ENCODE assay signal across 18 cellular contexts in genomic region chr3:17891139-17891850, GRCh38.
DNase-seq lines count a peak whose midpoint lies in the region; ATAC-seq, FAIRE-seq and TF ChIP-seq lines count a peak whose summit lies in the region.
"Had no signal": no experiment of that assay in that cellular context is flagged by ENCODE, and none has a peak within 500 bp of the region (broad histone marks: within the 10 kb centered on the region; RNA-seq: fewer than 3 reads in every experiment).

No MANE protein-coding gene starts in this region.

- no peaks in the 10 kb centered on the region for H3K79me2 ChIP-seq in K562 (ENCODE audit: control insufficient read depth, insufficient read depth, low read length)

- H3K4me2 ChIP-seq in A549, result no peak overlapping the region
- H3K4me2 ChIP-seq in K562 (ENCODE audit: insufficient read depth, low read length), result no peak overlapping the region

- TF ChIP-seq CTCF in A549 (IDR thresholded peaks at IDR 0.05) (no peak), K562 (IDR thresholded peaks at IDR 0.05 in 2 of 3, conservative IDR thresholded peaks at IDR 0.05 in 1 of 3; ENCODE audit: insufficient read depth in 2 of 3, low read depth in 1 of 3, low read length in 3 of 3) (no peak)

- no TSS peak for BruUV-seq in K562 (replicated peaks; lab: Mats Ljungman, UMichigan)

- no peak overlapping the region for H3K4me3 ChIP-seq in A549
- no peak overlapping the region for H3K4me3 ChIP-seq in K562
- H3K4me3 ChIP-seq: ovary had no signal

- DNase-seq in A549 (ENCODE audit: low read depth in 1 of 2, low spot score in 1 of 2) (no peak), HCEC 1CT (peak; percentile 51), K562 (ENCODE audit: extremely low read depth in 1 of 4, low spot score in 3 of 4) (peak in 2 of 4 experiments; percentile 23 to 39), islet precursor cell (peak; percentile 50), Kasumi-1 (lab: John Stamatoyannopoulos, UW) (no peak), HTR-8/SVneo (ENCODE audit: insufficient read length, low spot score) (no peak)
- DNase-seq in activated CD4-positive, alpha-beta memory T cell treated with anti-CD3 and anti-CD28 coated beads for 36 hours, result no peak
- DNase-seq: activated CD8-positive, alpha-beta T cell treated with anti-CD3 and anti-CD28 coated beads, Interleukin-2, amount 10 ng/mL, durations not matched to agents 7 days and 5 days; activated naive CD8-positive, alpha-beta T cell treated with anti-CD3 and anti-CD28 coated beads, Interleukin-2, amount 50 U/mL, for 24 hours; NCI-H2029 treated with DMSO at 0.1 percent for 48 hours; NCI-H526 treated with DMSO at 0.1 percent for 48 hours; ovary; RPMI8226; stimulated activated naive CD4-positive, alpha-beta T cell treated with Interleukin-2 at 50 U/mL for 16 hours; WERI-Rb-1 had no signal

- CTCF ChIA-PET in A549 (lab: Yijun Ruan, JAX) (interaction anchor here (1.3 kb wide), 1 partner anchor 10 kb away, joined by 3 read pairs; no protein-coding TSS in a partner anchor), K562 (lab: Yijun Ruan, JAX; ENCODE audit: low intra/inter-chr PET ratio) (no interaction called here)
- CTCF ChIA-PET in activated CD4-positive, alpha-beta memory T cell treated with anti-CD3 and anti-CD28 coated beads for 36 hours (lab: Charles Lee), result interaction anchor here (1.1 kb wide), 1 partner anchor 27 kb away, joined by 3 read pairs; no protein-coding TSS in a partner anchor

- H3K9me1 ChIP-seq in K562 (ENCODE audit: control insufficient read depth, insufficient read depth, low read length), result no peaks in the 10 kb centered on the region

- no peaks in the 10 kb centered on the region for H3K4me1 Mint-ChIP-seq in activated CD4-positive, alpha-beta memory T cell treated with anti-CD3 and anti-CD28 coated beads for 36 hours (ENCODE audit: low read depth)
- H3K4me1 Mint-ChIP-seq: activated naive CD8-positive, alpha-beta T cell treated with anti-CD3 and anti-CD28 coated beads, Interleukin-2, amount 50 U/mL, for 24 hours had no signal

- TF ChIP-seq EP300 in A549 (IDR thresholded peaks at IDR 0.05) (no peak), K562 (IDR thresholded peaks at IDR 0.05; ENCODE audit: low read length) (no peak)

- TF ChIP-seq POLR2A in A549 (IDR thresholded peaks at IDR 0.05; ENCODE audit: low read length), result no peak
- TF ChIP-seq POLR2A in K562 (conservative IDR thresholded peaks at IDR 0.05), result no peak
- TF ChIP-seq POLR2A in GM18505 (IDR thresholded peaks at IDR 0.05; ENCODE audit: borderline replicate concordance, extremely low read depth, insufficient read depth, insufficient read length), result no peak

- TF ChIP-seq RAD21 in A549 (conservative IDR thresholded peaks at IDR 0.05 in 1 of 2, IDR thresholded peaks at IDR 0.05 in 1 of 2) (no peak), K562 (CRISPR knock-in tag; conservative IDR thresholded peaks at IDR 0.05 in 1 of 2, IDR thresholded peaks at IDR 0.05 in 1 of 2) (no peak)

- peaks cover 0 to 4% of the 10 kb centered on the region in 2 experiments; a peak in 1 of 5 replicates for H3K27me3 ChIP-seq in K562 (ENCODE audit: control insufficient read depth in 2 of 2, insufficient read depth in 2 of 2, low read length in 2 of 2)
- H3K27me3 ChIP-seq: ovary had no signal

- no peaks in the 10 kb centered on the region for H3K36me3 Mint-ChIP-seq in activated CD4-positive, alpha-beta memory T cell treated with anti-CD3 and anti-CD28 coated beads for 36 hours

- intact Hi-C loops in K562 (cut with micrococcal nuclease), result loop anchor here (10.0 kb wide), 2 partner anchors 404 to 864 kb away; no protein-coding TSS in a partner anchor
- intact Hi-C loops in activated CD4-positive, alpha-beta memory T cell treated with anti-CD3 and anti-CD28 coated beads for 36 hours (cut with micrococcal nuclease), result no loop called here

- no peak overlapping the region for H3K4me3 Mint-ChIP-seq in activated CD4-positive, alpha-beta memory T cell treated with anti-CD3 and anti-CD28 coated beads for 36 hours
- H3K4me3 Mint-ChIP-seq: activated CD8-positive, alpha-beta T cell treated with anti-CD3 and anti-CD28 coated beads, Interleukin-2, amount 10 ng/mL, durations not matched to agents 7 days and 5 days; activated naive CD8-positive, alpha-beta T cell treated with anti-CD3 and anti-CD28 coated beads, Interleukin-2, amount 50 U/mL, for 24 hours; type B pancreatic cell had no signal

- WGBS in A549 (ENCODE audit: missing lambda C conversion rate), result 79% methylated on average over 4 of the region's 4 CpGs
- WGBS in K562 (ENCODE audit: insufficient coverage, low coverage, missing lambda C conversion rate), result 3% methylated on average over 4 of the region's 4 CpGs

- H3K27ac Mint-ChIP-seq in activated CD4-positive, alpha-beta memory T cell treated with anti-CD3 and anti-CD28 coated beads for 36 hours, result no peak overlapping the region
- H3K27ac Mint-ChIP-seq: activated CD8-positive, alpha-beta T cell treated with anti-CD3 and anti-CD28 coated beads, Interleukin-2, amount 10 ng/mL, durations not matched to agents 7 days and 5 days; activated naive CD8-positive, alpha-beta T cell treated with anti-CD3 and anti-CD28 coated beads, Interleukin-2, amount 50 U/mL, for 24 hours; type B pancreatic cell had no signal

- no peaks in the 10 kb centered on the region for H4K20me1 ChIP-seq in K562 (replicated peaks; ENCODE audit: control insufficient read depth, insufficient read depth, low read length)

- peaks cover 7% of the 10 kb centered on the region for H3K9me3 Mint-ChIP-seq in activated CD4-positive, alpha-beta memory T cell treated with anti-CD3 and anti-CD28 coated beads for 36 hours
- H3K9me3 Mint-ChIP-seq: activated naive CD8-positive, alpha-beta T cell treated with anti-CD3 and anti-CD28 coated beads, Interleukin-2, amount 50 U/mL, for 24 hours; type B pancreatic cell had no signal

- no peaks in the 10 kb centered on the region for H3K36me3 ChIP-seq in K562 (ENCODE audit: control insufficient read depth, insufficient read depth, low read length)
- H3K36me3 ChIP-seq: ovary, WERI-Rb-1 had no signal

- POLR2A ChIA-PET in A549 (lab: Yijun Ruan, JAX), result no interaction called here
- POLR2A ChIA-PET in K562 (lab: Yijun Ruan, JAX), result interaction anchor here (0.6 to 1.4 kb wide), 3 partner anchors 9 to 17 kb away, joined by 3 to 4 read pairs (median 3); no protein-coding TSS in a partner anchor
- POLR2A ChIA-PET in activated CD4-positive, alpha-beta memory T cell treated with anti-CD3 and anti-CD28 coated beads for 36 hours (lab: Charles Lee), result no interaction called here

- peaks cover 3% of the 10 kb centered on the region for H3K27me3 Mint-ChIP-seq in activated CD4-positive, alpha-beta memory T cell treated with anti-CD3 and anti-CD28 coated beads for 36 hours
- H3K27me3 Mint-ChIP-seq: type B pancreatic cell had no signal

- H3K27ac ChIP-seq in A549, result no peak overlapping the region
- no peak overlapping the region for H3K27ac ChIP-seq in K562 (ENCODE audit: extremely low read depth, low read depth, low read length)
- H3K27ac ChIP-seq: ovary, WERI-Rb-1 had no signal

- ATAC-seq in A549 (no peak), K562 (peak; percentile 79), GM18505 (IDR thresholded peaks at IDR 0.05; ENCODE audit: unreplicated experiment) (no peak)
- ATAC-seq: activated CD8-positive, alpha-beta T cell treated with anti-CD3 and anti-CD28 coated beads, Interleukin-2, amount 10 ng/mL, durations not matched to agents 7 days and 5 days; activated naive CD8-positive, alpha-beta T cell treated with anti-CD3 and anti-CD28 coated beads, Interleukin-2, amount 50 U/mL, for 24 hours had no signal

- in situ Hi-C loops in K562 (cut with MboI), result no loop called here

- H3K4me1 ChIP-seq in A549, result no peaks in the 10 kb centered on the region
- H3K4me1 ChIP-seq in K562 (replicated peaks in 1 of 2; ENCODE audit: control insufficient read depth in 2 of 2, insufficient read depth in 2 of 2, low read length in 2 of 2), result peaks cover 0 to 7% of the 10 kb centered on the region in 2 experiments; a peak in 2 of 5 replicates

- no peak overlapping the region for H2AFZ ChIP-seq in K562 (ENCODE audit: low read depth, low read length)

- H3K9me3 ChIP-seq in A549 (no peaks in the 10 kb centered on the region), K562 (replicated peaks; ENCODE audit: control insufficient read depth, insufficient read depth, low read depth, low read length) (no peaks in the 10 kb centered on the region)
- H3K9me3 ChIP-seq: ovary had no signal

- FAIRE-seq in A549 (lab: Jason Lieb, UNC), result no peak
- peak; percentile 63 for FAIRE-seq in K562 (lab: Jason Lieb, UNC)
- no peak for FAIRE-seq in HTR-8/SVneo (lab: Jason Lieb, UNC)
- FAIRE-seq: D721Med had no signal

- H3K9ac ChIP-seq in K562 (ENCODE audit: insufficient read depth in 1 of 2, low read depth in 2 of 2, low read length in 2 of 2), result no peak overlapping the region

TF ChIP-seq in A549, 52 proteins besides CTCF, POLR2A, EP300 and RAD21 (continues in another document):
- peak; percentile 47 for TF ChIP-seq MAFK (IDR thresholded peaks at IDR 0.05; ENCODE audit: partially characterized antibody)
- TF ChIP-seq EHMT2 (IDR thresholded peaks at IDR 0.05; ENCODE audit: low read depth), result no peak
- no peak for TF ChIP-seq USF2 (IDR thresholded peaks at IDR 0.05)
- no peak for TF ChIP-seq RCOR1 (IDR thresholded peaks at IDR 0.05; ENCODE audit: low read depth, low read length)
- TF ChIP-seq HOXB13 (CRISPR knock-in tag; IDR thresholded peaks at IDR 0.05; ENCODE audit: low read depth), result no peak

TF ChIP-seq in K562, 482 proteins besides CTCF, POLR2A, EP300 and RAD21 (continues in another document):
- TF ChIP-seq MAFG (tag; conservative IDR thresholded peaks at IDR 0.05) (peak; percentile 92), HDAC6 (IDR thresholded peaks at IDR 0.05; ENCODE audit: low read depth, low read length) (no peak), MYBL2 (IDR thresholded peaks at IDR 0.05; ENCODE audit: low read depth) (no peak), MYBL2 (CRISPR knock-in tag; IDR thresholded peaks at IDR 0.05; ENCODE audit: borderline replicate concordance) (no peak), KDM1A (IDR thresholded peaks at IDR 0.05) (peak; percentile 46 to 54; a peak in 1 of 4 replicates), ARID1B (IDR thresholded peaks at IDR 0.05) (peak; percentile 64), SAP30 (IDR thresholded peaks at IDR 0.05; ENCODE audit: borderline replicate concordance, insufficient read depth, low read depth, low read length, poor library complexity, severe bottlenecking) (no peak), ZBTB8A (IDR thresholded peaks at IDR 0.05; ENCODE audit: partially characterized antibody) (no peak), FOSL1 (tag; conservative IDR thresholded peaks at IDR 0.05) (peak; percentile 64), MAFK (IDR thresholded peaks at IDR 0.05; ENCODE audit: low read length) (peak; percentile 75), C11orf30 (IDR thresholded peaks at IDR 0.05; ENCODE audit: low read depth) (peak; percentile 91), ZNF316 (IDR thresholded peaks at IDR 0.05) (peak; percentile 93), GTF2A2 (tag; IDR thresholded peaks at IDR 0.05) (no peak), DPF2 (IDR thresholded peaks at IDR 0.05) (0 out of 2 replicates have a peak, but pooled peaks have one; percentile 55), NFE2 (IDR thresholded peaks at IDR 0.05; ENCODE audit: low read depth) (peak; percentile 83), RCOR1 (IDR thresholded peaks at IDR 0.05; ENCODE audit: borderline replicate concordance in 1 of 2, low read depth in 2 of 2, low read length in 2 of 2) (peak in 1 of 2 experiments; percentile 36; a peak in 1 of 4 replicates)

Comparison
In these comparisons a context has a peak if more than half of its experiments do, and no peak if none do; other contexts are left out.
1. DNase-seq: peak in HCEC 1CT (single experiment) and islet precursor cell (single experiment); none in A549 (0 of 2), activated CD4-positive, alpha-beta memory T cell treated with anti-CD3 and anti-CD28 coated beads for 36 hours (single experiment), Kasumi-1 (0 of 2) and HTR-8/SVneo (single experiment).
2. Of the 35 proteins assayed by ChIP-seq in both K562 and A549: peak only in K562: KDM1A; only in A549: none; in both: MAFK; in neither: 32; mixed calls (peak in some experiments, not most) for 1.